Comparison of ENCODE assay signal across 1 cellular context in the genomic region with DNA sequence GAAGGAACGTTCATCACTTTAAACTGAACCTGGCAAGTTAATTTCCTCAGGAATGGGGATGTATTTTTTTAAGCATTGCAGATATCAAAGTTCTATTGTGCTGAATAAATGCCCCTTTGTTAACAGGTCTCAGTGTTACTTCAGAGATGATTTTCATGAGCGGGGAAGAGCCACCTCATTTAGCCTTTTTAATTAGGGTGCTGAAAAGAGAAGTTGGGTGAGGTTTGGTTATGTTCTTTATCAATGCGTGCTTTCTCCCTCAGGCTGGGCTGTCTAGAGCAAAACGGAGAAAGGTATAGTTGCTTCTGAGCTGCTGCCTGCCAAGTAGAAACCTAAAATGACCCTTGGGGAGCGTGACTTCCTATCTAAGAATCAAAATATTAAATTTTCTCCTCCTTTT.
TF ChIP-seq lines count a peak whose summit lies in the region.

No MANE protein-coding gene starts in this region.

TF ChIP-seq in GM12878, 131 proteins besides CTCF, POLR2A, EP300 and RAD21:
- TF ChIP-seq SREBF1 (IDR thresholded peaks at IDR 0.05; ENCODE audit: low read length) (no peak), SUPT20H (IDR thresholded peaks at IDR 0.05; ENCODE audit: borderline replicate concordance, control insufficient read depth, low read depth, low read length) (no peak), BMI1 (IDR thresholded peaks at IDR 0.05; ENCODE audit: borderline replicate concordance) (no peak), CHD4 (IDR thresholded peaks at IDR 0.05) (no peak), IRF5 (IDR thresholded peaks at IDR 0.05; ENCODE audit: borderline replicate concordance) (no peak), NFIC (IDR thresholded peaks at IDR 0.05; ENCODE audit: low read depth, low read length) (no peak), RCOR1 (conservative IDR thresholded peaks at IDR 0.05; ENCODE audit: low read depth, low read length) (no peak), ZNF274 (IDR thresholded peaks at IDR 0.05; ENCODE audit: insufficient read depth, insufficient read length) (no peak), CEBPB (IDR thresholded peaks at IDR 0.05; ENCODE audit: borderline replicate concordance in 1 of 2, low read depth in 2 of 2, low read length in 2 of 2) (no peak), MEF2B (IDR thresholded peaks at IDR 0.05; ENCODE audit: partially characterized antibody, poor library complexity, severe bottlenecking) (peak; percentile 32), BCL11A (IDR thresholded peaks at IDR 0.05; ENCODE audit: low read depth, low read length) (peak; percentile 40; the same call in 1 of the 2 replicates), RUNX3 (IDR thresholded peaks at IDR 0.05; ENCODE audit: low read length) (no peak), IKZF2 (IDR thresholded peaks at IDR 0.05) (0 out of 4 replicates have a peak, but pooled peaks of 1 of the 2 experiments have one; percentile 38), IKZF1 (conservative IDR thresholded peaks at IDR 0.05) (0 out of 2 replicates have a peak, but pooled peaks have one; percentile 22), IRF4 (IDR thresholded peaks at IDR 0.05; ENCODE audit: low read depth, low read length) (no peak), BHLHE40 (IDR thresholded peaks at IDR 0.05; ENCODE audit: borderline replicate concordance in 1 of 2, low read depth in 2 of 2, low read length in 1 of 2) (peak in 1 of 2 experiments; percentile 19; a peak in 1 of 4 replicates), NKRF (conservative IDR thresholded peaks at IDR 0.05) (no peak), RELB (IDR thresholded peaks at IDR 0.05; ENCODE audit: low read depth) (no peak), JUNB (IDR thresholded peaks at IDR 0.05) (no peak), RBBP5 (conservative IDR thresholded peaks at IDR 0.05) (no peak), MTA2 (IDR thresholded peaks at IDR 0.05; ENCODE audit: low read depth) (peak; percentile 95), SRF (IDR thresholded peaks at IDR 0.05; ENCODE audit: low read depth in 2 of 2, low read length in 2 of 2) (no peak), NR2F1 (conservative IDR thresholded peaks at IDR 0.05) (0 out of 2 replicates have a peak, but pooled peaks have one; percentile 18), STAT1 (conservative IDR thresholded peaks at IDR 0.05) (no peak), YBX1 (IDR thresholded peaks at IDR 0.05) (no peak), DPF2 (IDR thresholded peaks at IDR 0.05) (0 out of 2 replicates have a peak, but pooled peaks have one; percentile 26)
- TF ChIP-seq, protein P1, sequence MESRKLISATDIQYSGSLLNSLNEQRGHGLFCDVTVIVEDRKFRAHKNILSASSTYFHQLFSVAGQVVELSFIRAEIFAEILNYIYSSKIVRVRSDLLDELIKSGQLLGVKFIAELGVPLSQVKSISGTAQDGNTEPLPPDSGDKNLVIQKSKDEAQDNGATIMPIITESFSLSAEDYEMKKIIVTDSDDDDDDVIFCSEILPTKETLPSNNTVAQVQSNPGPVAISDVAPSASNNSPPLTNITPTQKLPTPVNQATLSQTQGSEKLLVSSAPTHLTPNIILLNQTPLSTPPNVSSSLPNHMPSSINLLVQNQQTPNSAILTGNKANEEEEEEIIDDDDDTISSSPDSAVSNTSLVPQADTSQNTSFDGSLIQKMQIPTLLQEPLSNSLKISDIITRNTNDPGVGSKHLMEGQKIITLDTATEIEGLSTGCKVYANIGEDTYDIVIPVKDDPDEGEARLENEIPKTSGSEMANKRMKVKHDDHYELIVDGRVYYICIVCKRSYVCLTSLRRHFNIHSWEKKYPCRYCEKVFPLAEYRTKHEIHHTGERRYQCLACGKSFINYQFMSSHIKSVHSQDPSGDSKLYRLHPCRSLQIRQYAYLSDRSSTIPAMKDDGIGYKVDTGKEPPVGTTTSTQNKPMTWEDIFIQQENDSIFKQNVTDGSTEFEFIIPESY (IDR thresholded peaks at IDR 0.05) = no peak
- TF ChIP-seq, protein P2, sequence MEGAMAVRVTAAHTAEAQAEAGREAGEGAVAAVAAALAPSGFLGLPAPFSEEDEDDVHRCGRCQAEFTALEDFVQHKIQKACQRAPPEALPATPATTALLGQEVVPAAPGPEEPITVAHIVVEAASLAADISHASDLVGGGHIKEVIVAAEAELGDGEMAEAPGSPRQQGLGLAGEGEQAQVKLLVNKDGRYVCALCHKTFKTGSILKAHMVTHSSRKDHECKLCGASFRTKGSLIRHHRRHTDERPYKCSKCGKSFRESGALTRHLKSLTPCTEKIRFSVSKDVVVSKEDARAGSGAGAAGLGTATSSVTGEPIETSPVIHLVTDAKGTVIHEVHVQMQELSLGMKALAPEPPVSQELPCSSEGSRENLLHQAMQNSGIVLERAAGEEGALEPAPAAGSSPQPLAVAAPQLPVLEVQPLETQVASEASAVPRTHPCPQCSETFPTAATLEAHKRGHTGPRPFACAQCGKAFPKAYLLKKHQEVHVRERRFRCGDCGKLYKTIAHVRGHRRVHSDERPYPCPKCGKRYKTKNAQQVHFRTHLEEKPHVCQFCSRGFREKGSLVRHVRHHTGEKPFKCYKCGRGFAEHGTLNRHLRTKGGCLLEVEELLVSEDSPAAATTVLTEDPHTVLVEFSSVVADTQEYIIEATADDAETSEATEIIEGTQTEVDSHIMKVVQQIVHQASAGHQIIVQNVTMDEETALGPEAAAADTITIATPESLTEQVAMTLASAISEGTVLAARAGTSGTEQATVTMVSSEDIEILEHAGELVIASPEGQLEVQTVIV (IDR thresholded peaks at IDR 0.05; ENCODE audit: borderline replicate concordance, partially characterized antibody) = no peak
- TF ChIP-seq, protein P3, sequence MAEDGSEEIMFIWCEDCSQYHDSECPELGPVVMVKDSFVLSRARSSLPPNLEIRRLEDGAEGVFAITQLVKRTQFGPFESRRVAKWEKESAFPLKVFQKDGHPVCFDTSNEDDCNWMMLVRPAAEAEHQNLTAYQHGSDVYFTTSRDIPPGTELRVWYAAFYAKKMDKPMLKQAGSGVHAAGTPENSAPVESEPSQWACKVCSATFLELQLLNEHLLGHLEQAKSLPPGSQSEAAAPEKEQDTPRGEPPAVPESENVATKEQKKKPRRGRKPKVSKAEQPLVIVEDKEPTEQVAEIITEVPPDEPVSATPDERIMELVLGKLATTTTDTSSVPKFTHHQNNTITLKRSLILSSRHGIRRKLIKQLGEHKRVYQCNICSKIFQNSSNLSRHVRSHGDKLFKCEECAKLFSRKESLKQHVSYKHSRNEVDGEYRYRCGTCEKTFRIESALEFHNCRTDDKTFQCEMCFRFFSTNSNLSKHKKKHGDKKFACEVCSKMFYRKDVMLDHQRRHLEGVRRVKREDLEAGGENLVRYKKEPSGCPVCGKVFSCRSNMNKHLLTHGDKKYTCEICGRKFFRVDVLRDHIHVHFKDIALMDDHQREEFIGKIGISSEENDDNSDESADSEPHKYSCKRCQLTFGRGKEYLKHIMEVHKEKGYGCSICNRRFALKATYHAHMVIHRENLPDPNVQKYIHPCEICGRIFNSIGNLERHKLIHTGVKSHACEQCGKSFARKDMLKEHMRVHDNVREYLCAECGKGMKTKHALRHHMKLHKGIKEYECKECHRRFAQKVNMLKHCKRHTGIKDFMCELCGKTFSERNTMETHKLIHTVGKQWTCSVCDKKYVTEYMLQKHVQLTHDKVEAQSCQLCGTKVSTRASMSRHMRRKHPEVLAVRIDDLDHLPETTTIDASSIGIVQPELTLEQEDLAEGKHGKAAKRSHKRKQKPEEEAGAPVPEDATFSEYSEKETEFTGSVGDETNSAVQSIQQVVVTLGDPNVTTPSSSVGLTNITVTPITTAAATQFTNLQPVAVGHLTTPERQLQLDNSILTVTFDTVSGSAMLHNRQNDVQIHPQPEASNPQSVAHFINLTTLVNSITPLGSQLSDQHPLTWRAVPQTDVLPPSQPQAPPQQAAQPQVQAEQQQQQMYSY (CRISPR knock-in tag; IDR thresholded peaks at IDR 0.05) = no peak
- TF ChIP-seq, protein P4, sequence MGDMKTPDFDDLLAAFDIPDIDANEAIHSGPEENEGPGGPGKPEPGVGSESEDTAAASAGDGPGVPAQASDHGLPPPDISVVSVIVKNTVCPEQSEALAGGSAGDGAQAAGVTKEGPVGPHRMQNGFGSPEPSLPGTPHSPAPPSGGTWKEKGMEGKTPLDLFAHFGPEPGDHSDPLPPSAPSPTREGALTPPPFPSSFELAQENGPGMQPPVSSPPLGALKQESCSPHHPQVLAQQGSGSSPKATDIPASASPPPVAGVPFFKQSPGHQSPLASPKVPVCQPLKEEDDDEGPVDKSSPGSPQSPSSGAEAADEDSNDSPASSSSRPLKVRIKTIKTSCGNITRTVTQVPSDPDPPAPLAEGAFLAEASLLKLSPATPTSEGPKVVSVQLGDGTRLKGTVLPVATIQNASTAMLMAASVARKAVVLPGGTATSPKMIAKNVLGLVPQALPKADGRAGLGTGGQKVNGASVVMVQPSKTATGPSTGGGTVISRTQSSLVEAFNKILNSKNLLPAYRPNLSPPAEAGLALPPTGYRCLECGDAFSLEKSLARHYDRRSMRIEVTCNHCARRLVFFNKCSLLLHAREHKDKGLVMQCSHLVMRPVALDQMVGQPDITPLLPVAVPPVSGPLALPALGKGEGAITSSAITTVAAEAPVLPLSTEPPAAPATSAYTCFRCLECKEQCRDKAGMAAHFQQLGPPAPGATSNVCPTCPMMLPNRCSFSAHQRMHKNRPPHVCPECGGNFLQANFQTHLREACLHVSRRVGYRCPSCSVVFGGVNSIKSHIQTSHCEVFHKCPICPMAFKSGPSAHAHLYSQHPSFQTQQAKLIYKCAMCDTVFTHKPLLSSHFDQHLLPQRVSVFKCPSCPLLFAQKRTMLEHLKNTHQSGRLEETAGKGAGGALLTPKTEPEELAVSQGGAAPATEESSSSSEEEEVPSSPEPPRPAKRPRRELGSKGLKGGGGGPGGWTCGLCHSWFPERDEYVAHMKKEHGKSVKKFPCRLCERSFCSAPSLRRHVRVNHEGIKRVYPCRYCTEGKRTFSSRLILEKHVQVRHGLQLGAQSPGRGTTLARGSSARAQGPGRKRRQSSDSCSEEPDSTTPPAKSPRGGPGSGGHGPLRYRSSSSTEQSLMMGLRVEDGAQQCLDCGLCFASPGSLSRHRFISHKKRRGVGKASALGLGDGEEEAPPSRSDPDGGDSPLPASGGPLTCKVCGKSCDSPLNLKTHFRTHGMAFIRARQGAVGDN (IDR thresholded peaks at IDR 0.05) = no peak
- TF ChIP-seq, protein P5, sequence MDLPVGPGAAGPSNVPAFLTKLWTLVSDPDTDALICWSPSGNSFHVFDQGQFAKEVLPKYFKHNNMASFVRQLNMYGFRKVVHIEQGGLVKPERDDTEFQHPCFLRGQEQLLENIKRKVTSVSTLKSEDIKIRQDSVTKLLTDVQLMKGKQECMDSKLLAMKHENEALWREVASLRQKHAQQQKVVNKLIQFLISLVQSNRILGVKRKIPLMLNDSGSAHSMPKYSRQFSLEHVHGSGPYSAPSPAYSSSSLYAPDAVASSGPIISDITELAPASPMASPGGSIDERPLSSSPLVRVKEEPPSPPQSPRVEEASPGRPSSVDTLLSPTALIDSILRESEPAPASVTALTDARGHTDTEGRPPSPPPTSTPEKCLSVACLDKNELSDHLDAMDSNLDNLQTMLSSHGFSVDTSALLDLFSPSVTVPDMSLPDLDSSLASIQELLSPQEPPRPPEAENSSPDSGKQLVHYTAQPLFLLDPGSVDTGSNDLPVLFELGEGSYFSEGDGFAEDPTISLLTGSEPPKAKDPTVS (IDR thresholded peaks at IDR 0.05; ENCODE audit: low read depth, low read length) = no peak
